Comparison of ENCODE assay signal across 12 cellular contexts in the genomic region with DNA sequence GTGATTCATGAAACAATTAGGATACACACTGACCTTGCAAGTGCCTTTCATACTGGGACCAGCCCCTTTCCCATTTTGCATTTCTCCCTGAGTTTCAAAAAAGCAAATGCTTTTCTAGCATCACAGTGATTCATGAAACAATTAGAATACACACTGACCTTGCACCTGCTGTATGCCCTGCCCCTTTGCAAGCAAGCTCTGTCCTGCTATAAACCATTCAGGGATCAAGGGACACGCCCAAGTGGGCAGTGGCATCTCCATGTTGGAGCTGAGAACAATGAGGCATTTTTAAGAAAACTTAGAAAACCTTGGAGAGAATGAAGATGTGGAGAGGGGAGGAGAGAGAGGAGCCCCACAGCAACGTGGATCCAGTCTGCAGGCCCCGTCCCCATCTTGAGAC. TPM values are rescaled to one million over a fixed set of nuclear protein-coding genes. Genes with fewer than 3 reads are reported as not detected.
DNase-seq lines count a peak whose midpoint lies in the region; ATAC-seq and TF ChIP-seq lines count a peak whose summit lies in the region.
"Not testable (repeated sequence)": the region's sequence is repeated elsewhere in the genome, so short reads cannot be mapped to it uniquely, and the experiment has no call there.
"Had no signal": no experiment of that assay in that cellular context is flagged by ENCODE, and none has a peak within 500 bp of the region (broad histone marks: within the 10 kb centered on the region; RNA-seq: fewer than 3 reads in every experiment).

No MANE protein-coding gene starts in this region.

- not testable (repeated sequence) for TF ChIP-seq CTCF in mucosa of descending colon (IDR thresholded peaks at IDR 0.05)

- ATAC-seq in left colon (peak; percentile 68), mucosa of descending colon (peak; percentile 73)

- not testable (repeated sequence) for H3K9me3 ChIP-seq in mucosa of descending colon

- intact Hi-C loops in left colon (cut with DNase I, micrococcal nuclease); mucosa of descending colon (cut with DNase I, micrococcal nuclease): not testable (repeated sequence)

- not testable (repeated sequence) for H3K4me1 ChIP-seq in mucosa of descending colon (ENCODE audit: low read depth)

- not testable (repeated sequence) for H3K36me3 ChIP-seq in mucosa of descending colon (ENCODE audit: low read depth)

- not testable (repeated sequence) for DNase-seq in left colon, mucosa of descending colon

- H3K4me3 ChIP-seq in mucosa of descending colon, result not testable (repeated sequence)

RNA-seq across cellular contexts. Expression of gene NBPF6, which starts 13.8 kb away (rescaled TPM):
- total RNA-seq in left colon (under 1 TPM; 0.34 to 0.89 TPM), mucosa of descending colon (not detected)
- total RNA-seq: A172; A673; B cell; Calu3; CD4-positive, alpha-beta memory T cell; CD4-positive, alpha-beta T cell; CD4-positive, CD25-positive, alpha-beta regulatory T cell; CD8-positive, alpha-beta memory T cell; CD8-positive, alpha-beta T cell; Daoy had no signal
